ENCODE assay signal across 14 cellular contexts in genomic region chr20:17625246-17626051, GRCh38. TPM values are rescaled to one million over a fixed set of nuclear protein-coding genes. Genes with fewer than 3 reads are reported as not detected.
DNase-seq lines count a peak whose midpoint lies in the region; ATAC-seq and TF ChIP-seq lines count a peak whose summit lies in the region.
"Had no signal": no experiment of that assay in that cellular context is flagged by ENCODE, and none has a peak within 500 bp of the region (broad histone marks: within the 10 kb centered on the region; RNA-seq: fewer than 3 reads in every experiment).

No MANE protein-coding gene starts in this region.

- TF ChIP-seq POLR2A in spleen (IDR thresholded peaks at IDR 0.05): no peak

- H3K4me1 ChIP-seq in GM23338 (ENCODE audit: insufficient read depth) (no peaks in the 10 kb centered on the region), left lung (no peaks in the 10 kb centered on the region), spleen (no peaks in the 10 kb centered on the region)

- no peak overlapping the region for H3K27ac ChIP-seq in GM23338 (ENCODE audit: low read depth)
- H3K27ac ChIP-seq in left lung: no peak overlapping the region
- no peak overlapping the region for H3K27ac ChIP-seq in spleen

- DNase-seq in GM23338 (ENCODE audit: low spot score) (no peak), WTC11 (ENCODE audit: low spot score) (no peak), left lung (peak; percentile 29 to 62), spleen (peak; percentile 69), HuH-7 (ENCODE audit: low spot score) (no peak)
- DNase-seq: activated CD4-positive, alpha-beta T cell treated with anti-CD3 and anti-CD28 coated beads, Interleukin-2, amount 50 U/mL, for 1 hour; activated naive CD8-positive, alpha-beta T cell treated with anti-CD3 and anti-CD28 coated beads for 36 hours; activated T-cell treated with anti-CD3 and anti-CD28 coated beads, Interleukin-2, amount 50 U/mL, for 1 hour; dermis blood vessel endothelial cell; erythroblast; NCI-H2029; NCI-H526 had no signal

- H3K36me3 ChIP-seq in GM23338 (ENCODE audit: insufficient read depth) (no peaks in the 10 kb centered on the region; the same call in 1 of the 2 replicates), left lung (peaks cover 0 to 100% of the 10 kb centered on the region in 2 donors), spleen (peaks cover 0 to 100% (median 97%) of the 10 kb centered on the region in 6 donors)

- peaks cover 65% of the 10 kb centered on the region for H3K36me3 Mint-ChIP-seq in GM23338 (ENCODE audit: low read depth)
- H3K36me3 Mint-ChIP-seq in WTC11: peaks cover 57% of the 10 kb centered on the region
- H3K36me3 Mint-ChIP-seq: activated naive CD8-positive, alpha-beta T cell treated with anti-CD3 and anti-CD28 coated beads for 36 hours had no signal

- 0 out of 2 replicates have a peak, but pooled peaks cover 4% of the 10 kb centered on the region for H4K20me1 ChIP-seq in GM23338 (replicated peaks; ENCODE audit: insufficient read depth)

- no peaks in the 10 kb centered on the region for H3K9me2 ChIP-seq in GM23338 (ENCODE audit: insufficient read depth)

- no peaks in the 10 kb centered on the region for H3K27me3 ChIP-seq in GM23338 (ENCODE audit: insufficient read depth)
- H3K27me3 ChIP-seq in left lung: no peaks in the 10 kb centered on the region
- H3K27me3 ChIP-seq in spleen (replicated peaks in 1 of 7): no peaks in the 10 kb centered on the region

- no peaks in the 10 kb centered on the region for H3K79me2 ChIP-seq in GM23338 (replicated peaks; ENCODE audit: insufficient read depth)

- no peak overlapping the region; the same call in 2 of the 3 replicates for H3K4me3 Mint-ChIP-seq in GM23338
- no peak overlapping the region for H3K4me3 Mint-ChIP-seq in WTC11
- H3K4me3 Mint-ChIP-seq: activated naive CD8-positive, alpha-beta T cell treated with anti-CD3 and anti-CD28 coated beads for 36 hours had no signal

- CTCF ChIA-PET in WTC11 (lab: Charles Lee): interaction anchor here (0.9 to 1.9 kb wide), 3 partner anchors 24 to 314 kb away, joined by 3 to 6 read pairs (median 4); partner anchors contain the start of gene DSTN

- H3K27me3 Mint-ChIP-seq in GM23338 (ENCODE audit: insufficient read depth, low read depth, poor library complexity): peaks cover 8% of the 10 kb centered on the region
- no peaks in the 10 kb centered on the region for H3K27me3 Mint-ChIP-seq in WTC11 (ENCODE audit: low read depth)
- H3K27me3 Mint-ChIP-seq: activated naive CD8-positive, alpha-beta T cell treated with anti-CD3 and anti-CD28 coated beads for 36 hours had no signal

- POLR2A ChIA-PET in WTC11 (lab: Charles Lee): no interaction called here

- ATAC-seq in GM23338: no peak
- ATAC-seq in WTC11: no peak
- no peak for ATAC-seq in left lung
- no peak for ATAC-seq in activated CD4-positive, CD25-positive, alpha-beta regulatory T cell treated with anti-CD3 and anti-CD28 coated beads, Interleukin-2, amount 50 U/mL, for 24 hours
- ATAC-seq in HG03342 (IDR thresholded peaks at IDR 0.05; ENCODE audit: unreplicated experiment): no peak

- H3K27ac Mint-ChIP-seq in GM23338: peak overlapping the region; percentile 77; the same call in 1 of the 2 replicates
- H3K27ac Mint-ChIP-seq in WTC11: peak overlapping the region; percentile 13; the same call in 1 of the 2 replicates
- H3K27ac Mint-ChIP-seq: activated naive CD8-positive, alpha-beta T cell treated with anti-CD3 and anti-CD28 coated beads for 36 hours had no signal

- intact Hi-C loops in left lung (cut with DNase I) (no loop called here), spleen (cut with DNase I; ENCODE audit: low total_unique reads) (no loop called here)

- H3K4me3 ChIP-seq in GM23338 (no peak overlapping the region), left lung (no peak overlapping the region), spleen (no peak overlapping the region)

- H3F3A ChIP-seq in GM23338 (replicated peaks; ENCODE audit: low read depth): no peaks in the 10 kb centered on the region

- no peak overlapping the region for H2AFZ ChIP-seq in GM23338

- no peaks in the 10 kb centered on the region for H3K9me3 ChIP-seq in left lung
- no peaks in the 10 kb centered on the region for H3K9me3 ChIP-seq in spleen

- 92 to 97% (median 96%) methylated on average over 18 to 27 of the region's 27 CpGs for WGBS in spleen, 5 donors

- H3K9me3 Mint-ChIP-seq in GM23338 (0 out of 3 replicates have a peak, but pooled peaks cover 3% of the 10 kb centered on the region), WTC11 (no peaks in the 10 kb centered on the region)
- H3K9me3 Mint-ChIP-seq: activated naive CD8-positive, alpha-beta T cell treated with anti-CD3 and anti-CD28 coated beads for 36 hours had no signal

- TF ChIP-seq CTCF in GM23338 (conservative IDR thresholded peaks at IDR 0.05; ENCODE audit: low read depth in 2 of 2) (no peak), WTC11 (IDR thresholded peaks at IDR 0.05) (no peak), left lung (IDR thresholded peaks at IDR 0.05) (no peak), spleen (IDR thresholded peaks at IDR 0.05 in 8 of 11, conservative IDR thresholded peaks at IDR 0.05 in 3 of 11) (no peak)

- H3K4me2 ChIP-seq in GM23338: no peak overlapping the region

- no peaks in the 10 kb centered on the region; the same call in 2 of the 3 replicates for H3K4me1 Mint-ChIP-seq in GM23338
- no peaks in the 10 kb centered on the region for H3K4me1 Mint-ChIP-seq in WTC11
- H3K4me1 Mint-ChIP-seq: activated naive CD8-positive, alpha-beta T cell treated with anti-CD3 and anti-CD28 coated beads for 36 hours had no signal

TF ChIP-seq in WTC11, 78 proteins besides CTCF, POLR2A, EP300 and RAD21 (continues in another document):
- no peak for TF ChIP-seq NR2C2 (CRISPR knock-in tag; IDR thresholded peaks at IDR 0.05)
- no peak for TF ChIP-seq AR (CRISPR knock-in tag; IDR thresholded peaks at IDR 0.05)
- no peak for TF ChIP-seq SMAD4 (CRISPR knock-in tag; IDR thresholded peaks at IDR 0.05)
- no peak for TF ChIP-seq ZNF121 (CRISPR knock-in tag; IDR thresholded peaks at IDR 0.05)
- TF ChIP-seq, protein P1, sequence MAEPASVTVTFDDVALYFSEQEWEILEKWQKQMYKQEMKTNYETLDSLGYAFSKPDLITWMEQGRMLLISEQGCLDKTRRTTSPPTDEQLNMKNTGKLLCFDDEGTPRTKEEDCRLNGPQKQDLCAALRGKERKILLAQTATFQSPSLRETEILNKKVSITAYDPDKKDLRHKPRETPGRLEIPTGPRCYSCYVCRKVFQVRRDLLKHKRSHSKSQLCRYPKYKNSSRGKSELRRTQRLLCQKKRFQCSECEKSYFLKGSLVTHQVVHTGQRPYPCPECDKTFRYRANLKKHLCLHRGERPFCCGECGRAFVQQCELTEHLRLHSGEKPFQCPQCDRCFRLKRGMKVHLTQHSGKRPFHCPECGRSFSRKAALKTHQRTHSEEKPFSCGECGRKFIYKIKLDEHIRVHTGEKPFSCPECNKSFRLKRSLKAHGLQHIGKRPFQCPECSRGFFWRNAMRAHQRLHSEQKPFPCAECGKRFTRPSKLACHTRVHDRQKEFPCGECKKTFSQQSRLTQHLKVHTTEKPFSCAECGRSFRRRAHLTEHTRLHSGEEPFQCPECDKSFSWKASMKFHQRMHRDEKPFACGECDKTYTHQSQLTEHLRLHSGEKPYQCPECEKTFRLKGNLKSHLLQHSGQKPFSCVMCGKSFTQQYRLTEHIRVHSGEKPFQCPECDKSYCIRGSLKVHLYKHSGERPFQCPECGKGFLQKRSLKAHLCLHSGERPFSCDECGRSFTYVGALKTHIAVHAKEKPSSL (CRISPR knock-in tag; conservative IDR thresholded peaks at IDR 0.05): no peak
- TF ChIP-seq MAX (CRISPR knock-in tag; IDR thresholded peaks at IDR 0.05): no peak
- no peak for TF ChIP-seq IRF2 (CRISPR knock-in tag; IDR thresholded peaks at IDR 0.05; ENCODE audit: borderline replicate concordance, low read depth)
- no peak for TF ChIP-seq CBFB (CRISPR knock-in tag; IDR thresholded peaks at IDR 0.05; ENCODE audit: low read depth)
- no peak for TF ChIP-seq ZNF138 (CRISPR knock-in tag; conservative IDR thresholded peaks at IDR 0.05)

RNA-seq across cellular contexts. Expression of gene DSTN, which starts 55.6 kb away (rescaled TPM):
- 145 and 162 TPM in 2 replicates for total RNA-seq in GM23338 (2014; rRNA removed; shearing (Covaris generic))
- polyA plus RNA-seq in GM23338 (2016; fragmentation: Nextera tagmentation; extraction: Ambion mirVana) (456 and 459 TPM in 2 replicates), spleen (100 to 1,000 TPM in 2 of 3 donors, 10 to 100 TPM in 1; 65.8 to 157 (median 107) TPM)
- total RNA-seq in WTC11 (2021) (145 to 153 TPM (median 149 TPM) in 3 replicates), left lung (100 to 1,000 TPM; 504 to 551 TPM), spleen (100 to 1,000 TPM in 3 of 7 donors, 10 to 100 TPM in 4; 62.0 to 122 (median 93.6) TPM)

RNA-seq across cellular contexts. Expression of gene RRBP1, which starts 56.6 kb away (rescaled TPM):
- total RNA-seq in GM23338 (2014; rRNA removed; shearing (Covaris generic)): 105 and 109 TPM in 2 replicates
- polyA plus RNA-seq in GM23338 (2016; fragmentation: Nextera tagmentation; extraction: Ambion mirVana): 113 and 125 TPM in 2 replicates
- total RNA-seq in WTC11 (2021): 161 to 171 TPM (median 162 TPM) in 3 replicates
- 100 to 1,000 TPM; 201 to 263 TPM for total RNA-seq in left lung
- total RNA-seq in spleen: 100 to 1,000 TPM in 6 of 7 donors, 10 to 100 TPM in 1; 78.8 to 164 (median 122) TPM
- polyA plus RNA-seq in spleen: 10 to 100 TPM; 17.0 to 27.3 (median 21.7) TPM

Comparison
In these comparisons a context has a peak if more than half of its experiments do, and no peak if none do; other contexts are left out.
1. DNase-seq: peak in left lung (2 of 2) and spleen (single experiment); none in GM23338 (single experiment), WTC11 (single experiment) and HuH-7 (single experiment).